ENCODE assay signal across 1 cellular context in the genomic region with DNA sequence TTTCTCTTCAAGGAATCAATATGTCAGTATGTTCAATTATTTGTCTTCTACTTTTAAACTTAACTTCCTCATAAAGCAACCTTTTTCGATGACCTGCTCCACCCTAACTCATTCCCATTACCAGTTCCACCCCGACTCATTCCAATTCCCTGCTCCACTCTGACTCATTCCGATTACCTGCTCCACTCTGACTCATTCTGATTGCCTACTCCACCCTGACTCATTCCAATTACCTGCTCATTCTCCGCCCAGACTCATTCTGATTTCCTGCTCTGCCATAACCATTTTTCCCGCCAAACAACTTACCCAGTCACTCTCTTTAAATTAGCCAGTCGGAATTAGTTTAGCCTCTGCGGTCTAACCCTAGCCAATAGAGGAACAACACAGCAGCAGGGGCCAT.
TF ChIP-seq lines count a peak whose summit lies in the region.

No MANE protein-coding gene starts in this region.

TF ChIP-seq in HepG2, 621 proteins besides CTCF, POLR2A, EP300 and RAD21 (continued from another document):
- TF ChIP-seq, protein P1, sequence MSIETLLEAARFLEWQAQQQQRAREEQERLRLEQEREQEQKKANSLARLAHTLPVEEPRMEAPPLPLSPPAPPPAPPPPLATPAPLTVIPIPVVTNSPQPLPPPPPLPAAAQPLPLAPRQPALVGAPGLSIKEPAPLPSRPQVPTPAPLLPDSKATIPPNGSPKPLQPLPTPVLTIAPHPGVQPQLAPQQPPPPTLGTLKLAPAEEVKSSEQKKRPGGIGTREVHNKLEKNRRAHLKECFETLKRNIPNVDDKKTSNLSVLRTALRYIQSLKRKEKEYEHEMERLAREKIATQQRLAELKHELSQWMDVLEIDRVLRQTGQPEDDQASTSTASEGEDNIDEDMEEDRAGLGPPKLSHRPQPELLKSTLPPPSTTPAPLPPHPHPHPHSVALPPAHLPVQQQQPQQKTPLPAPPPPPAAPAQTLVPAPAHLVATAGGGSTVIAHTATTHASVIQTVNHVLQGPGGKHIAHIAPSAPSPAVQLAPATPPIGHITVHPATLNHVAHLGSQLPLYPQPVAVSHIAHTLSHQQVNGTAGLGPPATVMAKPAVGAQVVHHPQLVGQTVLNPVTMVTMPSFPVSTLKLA (IDR thresholded peaks at IDR 0.05), result no peak
- no peak for TF ChIP-seq ZNF773 (CRISPR knock-in tag; IDR thresholded peaks at IDR 0.05; ENCODE audit: borderline replicate concordance)
